ENCODE assay signal across 8 cellular contexts in genomic region chr16:3264137-3265036, GRCh38. TPM values are rescaled to one million over a fixed set of nuclear protein-coding genes. Genes with fewer than 3 reads are reported as not detected.
DNase-seq lines count a peak whose midpoint lies in the region; ATAC-seq and TF ChIP-seq lines count a peak whose summit lies in the region.

No MANE protein-coding gene starts in this region.

- H3K4me1 ChIP-seq in heart right ventricle, result peaks cover 0 to 39% (median 14%) of the 10 kb centered on the region in 9 donors

- H3K4me3 ChIP-seq in heart right ventricle, result peak overlapping the region; percentile 39 to 85 (median 77)

- 1 to 2% (median 2%) methylated on average over 71 to 77 of the region's 77 CpGs for WGBS in adipose tissue, 3 donors
- 1 to 2% methylated on average over 77 of the region's 77 CpGs for WGBS in heart right ventricle, 2 donors

- H3K27ac ChIP-seq in adipose tissue (ENCODE audit: low read depth, low read length), result peak overlapping the region; percentile 95
- H3K27ac ChIP-seq in heart right ventricle, result peak overlapping the region; percentile 90 to 100 (median 99)

- DNase-seq in NCI-H1417 (lab: John Stamatoyannopoulos, UW) (peak; percentile 95 to 99 (median 98)), SW 1271 (lab: John Stamatoyannopoulos, UW) (peak; percentile 88 to 95), heart right ventricle (peak; percentile 96 to 98), posterior vena cava (ENCODE audit: low spot score) (peak; percentile 99), ureter (ENCODE audit: low spot score) (peak; percentile 98)

- peak; percentile 46 for TF ChIP-seq CTCF in GM12873 (IDR thresholded peaks at IDR 0.05; ENCODE audit: insufficient read depth, low read depth, low read length, missing control alignments)
- TF ChIP-seq CTCF in heart right ventricle (IDR thresholded peaks at IDR 0.05), result peak in 6 of 9 donors; percentile 12 to 59 (median 42)

- H3K9me3 ChIP-seq in heart right ventricle, result peaks cover 0 to 55% (median 7%) of the 10 kb centered on the region in 11 donors

- H3K27me3 ChIP-seq in heart right ventricle, result no peaks in the 10 kb centered on the region

- ATAC-seq in HG02763 (IDR thresholded peaks at IDR 0.05; ENCODE audit: unreplicated experiment) (peak; percentile 89), heart right ventricle (peak; percentile 92 to 97 (median 96))

- H3K36me3 ChIP-seq in heart right ventricle, result peaks cover 0 to 37% (median 20%) of the 10 kb centered on the region in 9 donors

- intact Hi-C loops in heart right ventricle (cut with DNase I) (loop anchor here in 7 of 10 donors (1.0 to 10.0 kb wide), 12 partner anchors 18 to 240 kb away; partner anchors contain the start of genes CLUAP1 (in 5 of the 7), ZNF263 (in 3 of the 7), TIGD7 (in 2 of the 7) and ZNF75A (in 2 of the 7)), posterior vena cava (cut with DNase I) (no loop called here)

RNA-seq across cellular contexts. Expression of gene MEFV, which starts 8.0 kb away (rescaled TPM):
- polyA plus RNA-seq in adipose tissue (1 to 10 TPM in 2 of 3 donors, under 1 TPM in 1; 0.18 to 2.8 (median 2.1) TPM), heart right ventricle (under 1 TPM; 0.19 to 0.37 TPM)
- total RNA-seq in heart right ventricle (1 to 10 TPM in 2 of 10 donors, under 1 TPM in 8; 0.11 to 3.1 (median 0.53) TPM), posterior vena cava (1 to 10 TPM; 1.9 to 4.9 TPM), ureter (1.8 TPM)

RNA-seq across cellular contexts. Expression of gene ZNF263, which starts 18.9 kb away (rescaled TPM):
- polyA plus RNA-seq in adipose tissue (10 to 100 TPM; 11.9 to 25.7 (median 15.9) TPM), heart right ventricle (10 to 100 TPM in 1 of 2 donors, 1 to 10 TPM in 1; 8.9 to 10.8 TPM)
- total RNA-seq in heart right ventricle (10 to 100 TPM in 3 of 10 donors, 1 to 10 TPM in 7; 7.2 to 13.2 (median 9.2) TPM), posterior vena cava (10 to 100 TPM; 19.8 to 21.2 TPM), ureter (40.3 TPM)

RNA-seq across cellular contexts. Expression of gene ZNF200, which starts 29.4 kb away (rescaled TPM):
- polyA plus RNA-seq in adipose tissue (1 to 10 TPM; 1.9 to 4.8 (median 3.2) TPM), heart right ventricle (1 to 10 TPM; 2.9 to 5.4 TPM)
- total RNA-seq in heart right ventricle (1 to 10 TPM; 4.6 to 8.9 (median 6.1) TPM), posterior vena cava (1 to 10 TPM; 5.1 to 6.9 TPM), ureter (7.8 TPM)

RNA-seq across cellular contexts. Expression of gene TIGD7, which starts 40.8 kb away (rescaled TPM):
- 1 to 10 TPM; 1.2 to 2.1 (median 2.0) TPM for polyA plus RNA-seq in adipose tissue
- 10 to 100 TPM in 1 of 10 donors, 1 to 10 TPM in 9; 6.5 to 11.2 (median 8.7) TPM for total RNA-seq in heart right ventricle
- polyA plus RNA-seq in heart right ventricle, result 1 to 10 TPM; 4.7 to 6.7 TPM
- 1 to 10 TPM; 6.4 to 9.1 TPM for total RNA-seq in posterior vena cava
- total RNA-seq in ureter, result 5.3 TPM

RNA-seq across cellular contexts. Expression of gene ZNF75A, which starts 40.9 kb away (rescaled TPM):
- polyA plus RNA-seq in adipose tissue (10 to 100 TPM in 2 of 3 donors, 1 to 10 TPM in 1; 8.1 to 15.0 (median 10.4) TPM), heart right ventricle (10 to 100 TPM in 1 of 2 donors, 1 to 10 TPM in 1; 9.1 to 33.9 TPM)
- total RNA-seq in heart right ventricle (10 to 100 TPM; 15.2 to 25.5 (median 21.6) TPM), posterior vena cava (10 to 100 TPM; 17.5 to 21.3 TPM), ureter (36.7 TPM)

Comparison
In these comparisons a context has a peak if more than half of its experiments do, and no peak if none do; other contexts are left out.
1. Peak in every context shown above with its lines: DNase-seq, ATAC-seq, H3K4me3 ChIP-seq and H3K27ac ChIP-seq.
2. intact Hi-C loops: an anchor here in heart right ventricle (1.0 to 10.0 kb wide); none called in posterior vena cava.